ENCODE assay signal across 8 cellular contexts in genomic region chr5:179679014-179679674, GRCh38. TPM values are rescaled to one million over a fixed set of nuclear protein-coding genes. Genes with fewer than 3 reads are reported as not detected.
DNase-seq lines count a peak whose midpoint lies in the region; ATAC-seq and TF ChIP-seq lines count a peak whose summit lies in the region.

No MANE protein-coding gene starts in this region.

- H3K4me1 ChIP-seq in right atrium auricular region, result peaks cover 0 to 19% of the 10 kb centered on the region in 2 donors
- H3K4me1 ChIP-seq in psoas muscle, result peaks cover 8% of the 10 kb centered on the region
- H3K4me1 ChIP-seq in aorta (ENCODE audit: control insufficient read depth in 1 of 2, insufficient read depth in 2 of 2, low read length in 2 of 2), result no peaks in the 10 kb centered on the region

- H3K9me3 ChIP-seq in right atrium auricular region, result no peaks in the 10 kb centered on the region
- H3K9me3 ChIP-seq in psoas muscle, result no peaks in the 10 kb centered on the region
- H3K9me3 ChIP-seq in aorta (ENCODE audit: control insufficient read depth, low read length), result no peaks in the 10 kb centered on the region

- intact Hi-C loops in psoas muscle (cut with DNase I), result loop anchor here in 1 of 2 donors (2.0 kb wide), 1 partner anchor 20 kb away; the partner anchor contains the start of gene CANX
- intact Hi-C loops in aorta (cut with DNase I), result loop anchor here in 1 of 2 donors (2.0 to 10.0 kb wide), 2 partner anchors 20 to 116 kb away; partner anchors contain the start of genes CANX and LTC4S

- H3K4me1 Mint-ChIP-seq in activated naive CD8-positive, alpha-beta T cell treated with anti-CD3 and anti-CD28 coated beads, Interleukin-2, amount 50 U/mL, for 24 hours, result peaks cover 32% of the 10 kb centered on the region

- H3K27ac ChIP-seq in right atrium auricular region (peak overlapping the region; percentile 90 to 91), psoas muscle (peak overlapping the region; percentile 84), aorta (ENCODE audit: low read depth in 1 of 2, low read length in 2 of 2) (no peak overlapping the region)

- H3K36me3 ChIP-seq in right atrium auricular region (no peaks in the 10 kb centered on the region), psoas muscle (ENCODE audit: insufficient read depth in 1 of 2, low read depth in 1 of 2) (no peaks in the 10 kb centered on the region), aorta (ENCODE audit: control insufficient read depth in 1 of 2, insufficient read depth in 2 of 2, low read length in 1 of 2) (no peaks in the 10 kb centered on the region)

- peak overlapping the region; percentile 73 to 88 for H3K4me3 ChIP-seq in right atrium auricular region
- peak overlapping the region; percentile 82 for H3K4me3 ChIP-seq in psoas muscle
- peak overlapping the region; percentile 5 to 23 for H3K4me3 ChIP-seq in aorta (ENCODE audit: low read length in 2 of 2)

- DNase-seq in SHP77 treated with DMSO at 0.1 percent for 48 hours (lab: John Stamatoyannopoulos, UW) (peak; percentile 65), right atrium auricular region (ENCODE audit: low spot score) (peak; percentile 82), psoas muscle (peak; percentile 81 to 86), aorta (peak; percentile 89 to 92)
- DNase-seq in activated naive CD8-positive, alpha-beta T cell treated with anti-CD3 and anti-CD28 coated beads, Interleukin-2, amount 50 U/mL, for 24 hours, result peak; percentile 80

- H3K27ac Mint-ChIP-seq in activated naive CD8-positive, alpha-beta T cell treated with anti-CD3 and anti-CD28 coated beads, Interleukin-2, amount 50 U/mL, for 24 hours, result peak overlapping the region; percentile 99

- peaks cover 18% of the 10 kb centered on the region for H3K36me3 Mint-ChIP-seq in activated naive CD8-positive, alpha-beta T cell treated with anti-CD3 and anti-CD28 coated beads, Interleukin-2, amount 50 U/mL, for 24 hours (ENCODE audit: low read depth)

- H3K27me3 ChIP-seq in right atrium auricular region (no peaks in the 10 kb centered on the region), psoas muscle (ENCODE audit: insufficient read depth in 3 of 3, low read length in 2 of 3) (no peaks in the 10 kb centered on the region), aorta (ENCODE audit: control insufficient read depth in 1 of 2, insufficient read depth in 2 of 2, low read length in 1 of 2) (no peaks in the 10 kb centered on the region)

- ATAC-seq in GM18511 (IDR thresholded peaks at IDR 0.05; ENCODE audit: unreplicated experiment), result peak; percentile 3
- peak; percentile 26 for ATAC-seq in HG03139 (IDR thresholded peaks at IDR 0.05; ENCODE audit: unreplicated experiment)
- peak; percentile 52 for ATAC-seq in activated naive CD8-positive, alpha-beta T cell treated with anti-CD3 and anti-CD28 coated beads, Interleukin-2, amount 50 U/mL, for 24 hours
- peak; percentile 26 to 64 (median 49) for ATAC-seq in psoas muscle
- ATAC-seq in aorta (ENCODE audit: low FRiP score), result peak; percentile 72
- no peak for ATAC-seq in HG03159 (IDR thresholded peaks at IDR 0.05; ENCODE audit: unreplicated experiment)

- H3K4me3 Mint-ChIP-seq in activated naive CD8-positive, alpha-beta T cell treated with anti-CD3 and anti-CD28 coated beads, Interleukin-2, amount 50 U/mL, for 24 hours, result peak overlapping the region; percentile 99

- peak; percentile 19 to 61 for TF ChIP-seq CTCF in right atrium auricular region (IDR thresholded peaks at IDR 0.05)
- TF ChIP-seq CTCF in psoas muscle (IDR thresholded peaks at IDR 0.05), result peak; percentile 27

- H3K27me3 Mint-ChIP-seq in activated naive CD8-positive, alpha-beta T cell treated with anti-CD3 and anti-CD28 coated beads, Interleukin-2, amount 50 U/mL, for 24 hours, result no peaks in the 10 kb centered on the region

- H3K9me3 Mint-ChIP-seq in activated naive CD8-positive, alpha-beta T cell treated with anti-CD3 and anti-CD28 coated beads, Interleukin-2, amount 50 U/mL, for 24 hours, result no peaks in the 10 kb centered on the region

- WGBS in psoas muscle, 3 donors, result 17 to 23% (median 20%) methylated on average over 39 to 41 of the region's 41 CpGs
- 24 to 28% methylated on average over 31 to 41 of the region's 41 CpGs for WGBS in aorta, 2 donors

RNA-seq across cellular contexts. Expression of gene CBY3, which starts 1.7 kb away (rescaled TPM):
- not detected for total RNA-seq in right atrium auricular region
- not detected for total RNA-seq in psoas muscle
- under 1 TPM in 1 of 3 donors, not detected in 2; 0.16 TPM for polyA plus RNA-seq in psoas muscle
- not detected for total RNA-seq in aorta
- polyA plus RNA-seq in aorta, result not detected

RNA-seq across cellular contexts. Expression of gene CANX, which starts 19.6 kb away (rescaled TPM):
- total RNA-seq in right atrium auricular region (100 to 1,000 TPM; 288 to 297 TPM), psoas muscle (100 to 1,000 TPM; 205 to 285 (median 241) TPM), aorta (100 to 1,000 TPM; 511 to 514 TPM)
- polyA plus RNA-seq in psoas muscle (100 to 1,000 TPM in 2 of 3 donors, 10 to 100 TPM in 1; 85.7 to 252 (median 172) TPM), aorta (100 to 1,000 TPM; 143 to 182 TPM)

RNA-seq across cellular contexts. Expression of gene MAML1, which starts 53.5 kb away (rescaled TPM):
- total RNA-seq in right atrium auricular region, result 10 to 100 TPM; 10.8 to 16.6 TPM
- total RNA-seq in psoas muscle, result 10 to 100 TPM; 11.2 to 16.0 (median 12.3) TPM
- 10 to 100 TPM in 1 of 3 donors, 1 to 10 TPM in 2; 4.6 to 12.1 (median 5.8) TPM for polyA plus RNA-seq in psoas muscle
- 10 to 100 TPM; 26.1 to 35.3 TPM for total RNA-seq in aorta
- 10 to 100 TPM in 1 of 2 donors, 1 to 10 TPM in 1; 7.0 to 12.1 TPM for polyA plus RNA-seq in aorta

RNA-seq across cellular contexts. Expression of gene HNRNPH1, which starts 55.7 kb away (rescaled TPM):
- 100 to 1,000 TPM; 104 to 146 TPM for total RNA-seq in right atrium auricular region
- 100 to 1,000 TPM; 141 to 195 (median 179) TPM for total RNA-seq in psoas muscle
- 100 to 1,000 TPM; 105 to 226 (median 142) TPM for polyA plus RNA-seq in psoas muscle
- total RNA-seq in aorta, result 100 to 1,000 TPM; 523 to 680 TPM
- 100 to 1,000 TPM; 141 to 285 TPM for polyA plus RNA-seq in aorta

Comparison
In these comparisons a context has a peak if more than half of its experiments do, and no peak if none do; other contexts are left out.
1. H3K27ac ChIP-seq: peak in right atrium auricular region (2 of 2) and psoas muscle (single experiment); none in aorta (0 of 2).
2. H3K4me3 ChIP-seq: peak in every context shown above with its lines; median percentile 82 in psoas muscle; 80 in right atrium auricular region; 14 in aorta.
3. Peak in every context shown above with its lines, with median percentiles within 50 percentile points of each other: DNase-seq.